Comparison of ENCODE assay signal across 8 cellular contexts in genomic region chr9:92147030-92147853, GRCh38. TPM values are rescaled to one million over a fixed set of nuclear protein-coding genes. Genes with fewer than 3 reads are reported as not detected.
DNase-seq lines count a peak whose midpoint lies in the region; FAIRE-seq and TF ChIP-seq lines count a peak whose summit lies in the region.

No MANE protein-coding gene starts in this region.

- no peaks in the 10 kb centered on the region for H4K20me1 ChIP-seq in Karpas-422 (ENCODE audit: insufficient read depth, low read depth, low read length)

- intact Hi-C loops in kidney (cut with DNase I) = no loop called here

- no peak overlapping the region for H3K9ac ChIP-seq in kidney (ENCODE audit: low read length in 2 of 2)
- peak overlapping the region in 1 of 5 donors; percentile 49 for H3K9ac ChIP-seq in subcutaneous abdominal adipose tissue (ENCODE audit: low read length in 5 of 5)
- H3K9ac ChIP-seq in Karpas-422 (ENCODE audit: low read length) = no peak overlapping the region

- H3K4me1 ChIP-seq in kidney (ENCODE audit: control insufficient read depth in 1 of 2, insufficient read depth in 1 of 2, low read depth in 1 of 2, low read length in 2 of 2) = peaks cover 0 to 3% of the 10 kb centered on the region in 2 donors
- peaks cover 0 to 16% (median 13%) of the 10 kb centered on the region in 5 donors for H3K4me1 ChIP-seq in subcutaneous abdominal adipose tissue (ENCODE audit: control insufficient read depth in 5 of 5, insufficient read depth in 5 of 5, low read length in 5 of 5)
- peaks cover 9% of the 10 kb centered on the region for H3K4me1 ChIP-seq in Karpas-422 (ENCODE audit: low read length)

- H3K27me3 ChIP-seq in subcutaneous abdominal adipose tissue (ENCODE audit: control insufficient read depth in 5 of 5, insufficient read depth in 4 of 5, low read length in 5 of 5) = peaks cover 0 to 7% (median 1%) of the 10 kb centered on the region in 5 donors
- no peaks in the 10 kb centered on the region for H3K27me3 ChIP-seq in Karpas-422 (ENCODE audit: low read length)

- H2AFZ ChIP-seq in Karpas-422 (ENCODE audit: low read length) = no peak overlapping the region

- no peak for FAIRE-seq in kidney (lab: Jason Lieb, UNC)

- no peak overlapping the region for H3K4me2 ChIP-seq in Karpas-422 (ENCODE audit: low read depth, low read length, poor library complexity, severe bottlenecking)

- peak; percentile 6 for DNase-seq in GF-D8 (lab: John Stamatoyannopoulos, UW)
- peak; percentile 91 for DNase-seq in HCEC 1CT
- DNase-seq in NCI-H2196 (lab: John Stamatoyannopoulos, UW; ENCODE audit: unreplicated experiment) = peak; percentile 84
- peak; percentile 58 for DNase-seq in amniotic stem cell (lab: John Stamatoyannopoulos, UW)
- DNase-seq in kidney = peak; percentile 77
- no peak for DNase-seq in activated CD4-positive, CD25-positive, alpha-beta regulatory T cell treated with anti-CD3 and anti-CD28 coated beads, Interleukin-2, amount 50 U/mL, for 72 hours
- DNase-seq in Karpas-422 = no peak

- H3K36me3 ChIP-seq in kidney (ENCODE audit: control insufficient read depth in 1 of 2, insufficient read depth in 2 of 2, low read length in 2 of 2) (no peaks in the 10 kb centered on the region), subcutaneous abdominal adipose tissue (ENCODE audit: control insufficient read depth in 5 of 5, insufficient read depth in 5 of 5, low read length in 5 of 5) (no peaks in the 10 kb centered on the region), Karpas-422 (ENCODE audit: insufficient read depth, low read length) (no peaks in the 10 kb centered on the region)

- no peaks in the 10 kb centered on the region for H3K9me2 ChIP-seq in Karpas-422 (replicated peaks; ENCODE audit: insufficient read depth, low read length)

- no peaks in the 10 kb centered on the region for H3K79me2 ChIP-seq in Karpas-422 (ENCODE audit: low read length)

- TF ChIP-seq CTCF in kidney (IDR thresholded peaks at IDR 0.05; ENCODE audit: borderline replicate concordance, extremely low read depth, insufficient read depth) = no peak

- H3K4me3 ChIP-seq in kidney (ENCODE audit: low read length in 2 of 2) (no peak overlapping the region), subcutaneous abdominal adipose tissue (ENCODE audit: low read depth in 1 of 5, low read length in 5 of 5) (peak overlapping the region in 4 of 5 donors; percentile 18 to 43 (median 34)), Karpas-422 (ENCODE audit: low read length) (no peak overlapping the region)

- H3K27ac ChIP-seq in kidney (ENCODE audit: low read depth in 2 of 2, low read length in 2 of 2) (peak overlapping the region in 1 of 2 donors; percentile 22), subcutaneous abdominal adipose tissue (ENCODE audit: low read depth, low read length) (no peak overlapping the region), Karpas-422 (ENCODE audit: low read length) (no peak overlapping the region)

- H3K9me3 ChIP-seq in kidney (ENCODE audit: control insufficient read depth in 1 of 2, low read length in 2 of 2) = no peaks in the 10 kb centered on the region
- H3K9me3 ChIP-seq in subcutaneous abdominal adipose tissue (ENCODE audit: control insufficient read depth in 5 of 5, low read length in 5 of 5) = no peaks in the 10 kb centered on the region
- no peaks in the 10 kb centered on the region for H3K9me3 ChIP-seq in Karpas-422 (ENCODE audit: low read length)

RNA-seq across cellular contexts. Expression of gene SPTLC1, which starts 32.0 kb away (rescaled TPM):
- total RNA-seq in kidney = 72.2 TPM
- 29.4 TPM for polyA plus RNA-seq in kidney (ENCODE audit: insufficient read depth, low read depth, low replicate concordance)
- 46.1 and 47.3 TPM in 2 replicates for total RNA-seq in Karpas-422 (2014; rRNA removed; shearing (Covaris generic); ENCODE audit: low replicate concordance)

Comparison
In these comparisons a context has a peak if more than half of its experiments do, and no peak if none do; other contexts are left out.
1. DNase-seq: peak in GF-D8 (single experiment), HCEC 1CT (single experiment), NCI-H2196 (single experiment), amniotic stem cell (single experiment) and kidney (single experiment); none in activated CD4-positive, CD25-positive, alpha-beta regulatory T cell treated with anti-CD3 and anti-CD28 coated beads, Interleukin-2, amount 50 U/mL, for 72 hours (single experiment) and Karpas-422 (single experiment).
2. H3K4me3 ChIP-seq: peak in subcutaneous abdominal adipose tissue (4 of 5); none in kidney (0 of 2) and Karpas-422 (single experiment).